In genomic region chr14:37843969-37844607, GRCh38 we compare ENCODE assay signal across 28 cellular contexts.
"Had no signal": no experiment of that assay in that cellular context is flagged by ENCODE, and none has a peak within 500 bp of the region (broad histone marks: within the 10 kb centered on the region; RNA-seq: fewer than 3 reads in every experiment).

No MANE protein-coding gene starts in this region.

- H3K4me1 ChIP-seq: ascending aorta, body of pancreas had no signal

- H3K27ac ChIP-seq: ascending aorta, body of pancreas had no signal

- H3K36me3 Mint-ChIP-seq: activated CD8-positive, alpha-beta memory T cell treated with anti-CD3 and anti-CD28 coated beads, Interleukin-2, amount 10 ng/mL, durations not matched to agents 7 days and 5 days had no signal

- H3K4me3 ChIP-seq: ascending aorta, body of pancreas had no signal

- ATAC-seq: activated CD8-positive, alpha-beta memory T cell treated with anti-CD3 and anti-CD28 coated beads, Interleukin-2, amount 10 ng/mL, durations not matched to agents 7 days and 5 days; activated naive CD4-positive, alpha-beta T cell treated with anti-CD3 and anti-CD28 coated beads, Interleukin-2, amount 50 U/mL, for 72 hours; activated naive CD8-positive, alpha-beta T cell treated with anti-CD3 and anti-CD28 coated beads, Interleukin-2, amount 50 U/mL, for 24 hours; body of pancreas; PC-3; T-helper 17 cell had no signal

- H3K9me3 Mint-ChIP-seq: activated B cell treated with CpG ODN at 0.5 μM for 24 hours; central memory CD8-positive, alpha-beta T cell had no signal

- H3K4me3 Mint-ChIP-seq: activated B cell treated with CpG ODN at 0.5 μM for 24 hours; activated CD4-positive, alpha-beta T cell treated with anti-CD3 and anti-CD28 coated beads, Interleukin-2, amount 10 ng/mL, durations not matched to agents 24 days and 14 days; activated CD8-positive, alpha-beta memory T cell treated with anti-CD3 and anti-CD28 coated beads, Interleukin-2, amount 10 ng/mL, durations not matched to agents 7 days and 5 days; activated naive CD8-positive, alpha-beta T cell treated with anti-CD3 and anti-CD28 coated beads, Interleukin-2, amount 50 U/mL, for 24 hours; activated T-cell treated with anti-CD3 and anti-CD28 coated beads, Interleukin-2, amount 50 U/mL, for 24 hours; activated T-helper 1 cell treated with anti-CD3 and anti-CD28 coated beads, Interleukin-12 subunit alpha, Interleukin-12 subunit beta, Interleukin-2, Interleukin-4 antibody, amounts not matched to agents 30 ng/mL and 10 ng/mL and 1 ng/mL, durations not matched to agents 14 hours and 24 hours and 36 hours; central memory CD8-positive, alpha-beta T cell; T-helper 17 cell had no signal

- H3K4me1 Mint-ChIP-seq: activated B cell treated with CpG ODN at 0.5 μM for 24 hours; activated CD4-positive, alpha-beta T cell treated with anti-CD3 and anti-CD28 coated beads, Interleukin-2, amount 10 ng/mL, durations not matched to agents 24 days and 14 days; activated CD8-positive, alpha-beta memory T cell treated with anti-CD3 and anti-CD28 coated beads, Interleukin-2, amount 10 ng/mL, durations not matched to agents 7 days and 5 days; activated naive CD8-positive, alpha-beta T cell treated with anti-CD3 and anti-CD28 coated beads, Interleukin-2, amount 50 U/mL, for 24 hours; central memory CD8-positive, alpha-beta T cell; T-helper 17 cell had no signal

- H3K9me3 ChIP-seq: ascending aorta, body of pancreas had no signal

- DNase-seq: activated B cell treated with CpG ODN at 0.5 μM for 24 hours; activated CD4-positive, alpha-beta T cell treated with anti-CD3 and anti-CD28 coated beads for 1 hour; activated CD4-positive, alpha-beta T cell treated with anti-CD3 and anti-CD28 coated beads, Interleukin-2, amount 10 ng/mL, durations not matched to agents 24 days and 14 days; activated CD4-positive, alpha-beta T cell treated with anti-CD3 and anti-CD28 coated beads, Interleukin-2, amount 50 U/mL, for 48 hours; activated CD8-positive, alpha-beta memory T cell treated with anti-CD3 and anti-CD28 coated beads, Interleukin-2, amount 10 ng/mL, durations not matched to agents 7 days and 5 days; activated effector memory CD4-positive, alpha-beta T cell treated with Interleukin-2 at 50 U/mL for 16 hours; activated naive CD4-positive, alpha-beta T cell treated with Interleukin-2 at 50 U/mL for 16 hours; activated naive CD8-positive, alpha-beta T cell treated with anti-CD3 and anti-CD28 coated beads, Interleukin-2, amount 50 U/mL, for 24 hours; activated T-cell treated with anti-CD3 and anti-CD28 coated beads, Interleukin-2, amount 50 U/mL, for 24 hours; amniotic stem cell; body of pancreas; KG1; NCI-H1048; NCI-H1417 treated with DMSO at 0.1 percent for 48 hours; NCI-H1694 treated with DMSO at 0.1 percent for 48 hours; NCI-H2029 treated with DMSO at 0.1 percent for 48 hours; NCI-H345; NCI-H510A; NCI-H526 treated with DMSO at 0.1 percent for 48 hours; PC-3; SHP77 treated with DMSO at 0.1 percent for 48 hours; T-helper 17 cell; T-helper 9 cell had no signal

- H3K36me3 ChIP-seq: ascending aorta had no signal

- H3K27ac Mint-ChIP-seq: activated B cell treated with CpG ODN at 0.5 μM for 24 hours; activated CD4-positive, alpha-beta T cell treated with anti-CD3 and anti-CD28 coated beads, Interleukin-2, amount 10 ng/mL, durations not matched to agents 24 days and 14 days; activated CD8-positive, alpha-beta memory T cell treated with anti-CD3 and anti-CD28 coated beads, Interleukin-2, amount 10 ng/mL, durations not matched to agents 7 days and 5 days; activated naive CD4-positive, alpha-beta T cell treated with anti-CD3 and anti-CD28 coated beads, Interleukin-2, amount 50 U/mL, for 72 hours; activated naive CD8-positive, alpha-beta T cell treated with anti-CD3 and anti-CD28 coated beads, Interleukin-2, amount 50 U/mL, for 24 hours; activated T-cell treated with anti-CD3 and anti-CD28 coated beads, Interleukin-2, amount 50 U/mL, for 24 hours; activated T-helper 1 cell treated with anti-CD3 and anti-CD28 coated beads, Interleukin-12 subunit alpha, Interleukin-12 subunit beta, Interleukin-2, Interleukin-4 antibody, amounts not matched to agents 30 ng/mL and 10 ng/mL and 1 ng/mL, durations not matched to agents 14 hours and 24 hours and 36 hours; T-helper 17 cell had no signal

- H3K27me3 Mint-ChIP-seq: activated B cell treated with CpG ODN at 0.5 μM for 24 hours; activated CD4-positive, alpha-beta T cell treated with anti-CD3 and anti-CD28 coated beads, Interleukin-2, amount 10 ng/mL, durations not matched to agents 24 days and 14 days; activated CD8-positive, alpha-beta memory T cell treated with anti-CD3 and anti-CD28 coated beads, Interleukin-2, amount 10 ng/mL, durations not matched to agents 7 days and 5 days; activated T-cell treated with anti-CD3 and anti-CD28 coated beads, Interleukin-2, amount 50 U/mL, for 24 hours; central memory CD8-positive, alpha-beta T cell had no signal

- FAIRE-seq: RCC 7860 had no signal

- H3K27me3 ChIP-seq: ascending aorta, body of pancreas had no signal
